In the genomic region with DNA sequence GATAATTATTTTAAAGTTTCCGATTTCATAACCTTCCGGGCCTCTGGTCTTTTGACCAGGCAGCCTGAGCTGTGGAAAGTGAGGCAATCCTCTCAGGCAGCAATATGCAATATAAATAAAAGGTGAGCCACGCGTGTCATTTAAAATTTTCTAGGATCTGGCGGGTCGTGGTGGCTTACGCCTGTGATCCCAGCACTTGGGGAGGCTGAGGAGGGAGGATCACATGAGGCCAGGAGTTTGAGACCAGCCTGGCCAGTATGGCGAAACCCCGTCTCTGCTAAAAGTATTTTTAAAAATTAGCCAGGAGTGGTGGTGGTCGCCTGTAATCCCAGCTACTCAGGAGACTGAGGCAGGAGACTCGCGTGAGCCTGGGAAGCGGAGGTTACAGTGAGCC, we compare ENCODE assay signal across 12 cellular contexts. TPM values are rescaled to one million over a fixed set of nuclear protein-coding genes. Genes with fewer than 3 reads are reported as not detected.
A peak's percentile ranks its signal among the peaks of the same experiment; 100 is the strongest.
DNase-seq lines count a peak whose midpoint lies in the region; ATAC-seq and TF ChIP-seq lines count a peak whose summit lies in the region.
"Had no signal": no experiment of that assay in that cellular context is flagged by ENCODE, and none has a peak within 500 bp of the region (broad histone marks: within the 10 kb centered on the region; RNA-seq: fewer than 3 reads in every experiment).

No MANE protein-coding gene starts in this region.

- H3K27ac ChIP-seq in 22Rv1 (peak overlapping the region; percentile 67; the same call in 1 of the 2 replicates), GM23248 (no peak overlapping the region)
- H3K27ac ChIP-seq: epithelial cell of prostate, neutrophil, Peyer's patch had no signal

- POLR2A ChIA-PET in activated naive CD8-positive, alpha-beta T cell treated with anti-CD3 and anti-CD28 coated beads, Interleukin-2, amount 10 ng/mL, durations not matched to agents 7 days and 5 days (lab: Charles Lee), result no interaction called here

- peaks cover 9% of the 10 kb centered on the region for H3K36me3 Mint-ChIP-seq in activated naive CD8-positive, alpha-beta T cell treated with anti-CD3 and anti-CD28 coated beads, Interleukin-2, amount 10 ng/mL, durations not matched to agents 7 days and 5 days

- TF ChIP-seq CTCF in 22Rv1 (IDR thresholded peaks at IDR 0.05), result no peak
- no peak for TF ChIP-seq CTCF in kidney epithelial cell (IDR thresholded peaks at IDR 0.05; ENCODE audit: insufficient read depth, low read length, poor library complexity, severe bottlenecking)

- no peak for ATAC-seq in activated naive CD8-positive, alpha-beta T cell treated with anti-CD3 and anti-CD28 coated beads, Interleukin-2, amount 10 ng/mL, durations not matched to agents 7 days and 5 days (ENCODE audit: low read depth)
- ATAC-seq in GM18868 (IDR thresholded peaks at IDR 0.05; ENCODE audit: unreplicated experiment) (no peak), HG03460 (IDR thresholded peaks at IDR 0.05; ENCODE audit: unreplicated experiment) (no peak), HG03025 (IDR thresholded peaks at IDR 0.05; ENCODE audit: low FRiP score, unreplicated experiment) (no peak), GM21381 (IDR thresholded peaks at IDR 0.05; ENCODE audit: unreplicated experiment) (no peak)

- peak overlapping the region; percentile 83 for H3K4me2 ChIP-seq in GM23248 (ENCODE audit: unreplicated experiment)

- DNase-seq in GM23248 (peak; percentile 3), kidney epithelial cell (ENCODE audit: low read depth) (no peak)
- no peak for DNase-seq in activated naive CD8-positive, alpha-beta T cell treated with anti-CD3 and anti-CD28 coated beads, Interleukin-2, amount 10 ng/mL, durations not matched to agents 7 days and 5 days

- 78 to 82% methylated on average over 13 of the region's 13 CpGs for WGBS in GM23248 (ENCODE audit: low coverage in 1 of 2, low lambda C conversion rate in 2 of 2, missing lambda C conversion rate in 2 of 2), 2 experiments

- H4K20me1 ChIP-seq in GM23248 (ENCODE audit: insufficient read depth), result no peaks in the 10 kb centered on the region

- no peaks in the 10 kb centered on the region for H3K9me3 ChIP-seq in GM23248 (ENCODE audit: low read depth)

- peaks cover 7% of the 10 kb centered on the region; the same call in 1 of the 2 replicates for H3K79me2 ChIP-seq in GM23248 (ENCODE audit: insufficient read depth)

- no peak overlapping the region for H3K27ac Mint-ChIP-seq in activated naive CD8-positive, alpha-beta T cell treated with anti-CD3 and anti-CD28 coated beads, Interleukin-2, amount 10 ng/mL, durations not matched to agents 7 days and 5 days
- H3K27ac Mint-ChIP-seq: activated CD8-positive, alpha-beta memory T cell treated with anti-CD3 and anti-CD28 coated beads, Interleukin-2, amount 10 ng/mL, durations not matched to agents 7 days and 5 days had no signal

- H3K4me3 Mint-ChIP-seq in activated naive CD8-positive, alpha-beta T cell treated with anti-CD3 and anti-CD28 coated beads, Interleukin-2, amount 10 ng/mL, durations not matched to agents 7 days and 5 days, result peak overlapping the region; percentile 86

- H3K9me2 ChIP-seq in GM23248 (ENCODE audit: insufficient read depth), result no peaks in the 10 kb centered on the region

- no peaks in the 10 kb centered on the region for H3K4me1 Mint-ChIP-seq in activated naive CD8-positive, alpha-beta T cell treated with anti-CD3 and anti-CD28 coated beads, Interleukin-2, amount 10 ng/mL, durations not matched to agents 7 days and 5 days
- H3K4me1 Mint-ChIP-seq: activated CD8-positive, alpha-beta memory T cell treated with anti-CD3 and anti-CD28 coated beads, Interleukin-2, amount 10 ng/mL, durations not matched to agents 7 days and 5 days had no signal

- no peaks in the 10 kb centered on the region for H3K36me3 ChIP-seq in GM23248 (ENCODE audit: low read depth)
- H3K36me3 ChIP-seq in kidney epithelial cell (ENCODE audit: control insufficient read depth, insufficient read depth, low read length), result no peaks in the 10 kb centered on the region
- H3K36me3 ChIP-seq: neutrophil, Peyer's patch had no signal

- H3K27me3 ChIP-seq in GM23248 (replicated peaks; ENCODE audit: insufficient read depth) (no peaks in the 10 kb centered on the region), kidney epithelial cell (ENCODE audit: control insufficient read depth, insufficient read depth, low read length) (no peaks in the 10 kb centered on the region)
- H3K27me3 ChIP-seq: Peyer's patch had no signal

- peak overlapping the region; percentile 96 for H2AFZ ChIP-seq in GM23248

- H3F3A ChIP-seq in GM23248 (ENCODE audit: insufficient read depth), result no peaks in the 10 kb centered on the region

- peak overlapping the region; percentile 84 for H3K9ac ChIP-seq in GM23248

- H3K27me3 Mint-ChIP-seq in activated naive CD8-positive, alpha-beta T cell treated with anti-CD3 and anti-CD28 coated beads, Interleukin-2, amount 10 ng/mL, durations not matched to agents 7 days and 5 days, result peaks cover 34% of the 10 kb centered on the region

- in situ Hi-C loops in GM23248 (cut with MboI), result no loop called here

- no peaks in the 10 kb centered on the region for H3K4me1 ChIP-seq in GM23248 (ENCODE audit: insufficient read depth)

- peaks cover 15% of the 10 kb centered on the region for H3K9me3 Mint-ChIP-seq in activated naive CD8-positive, alpha-beta T cell treated with anti-CD3 and anti-CD28 coated beads, Interleukin-2, amount 10 ng/mL, durations not matched to agents 7 days and 5 days

- peak overlapping the region; percentile 95 for H3K4me3 ChIP-seq in GM23248
- H3K4me3 ChIP-seq in kidney epithelial cell (ENCODE audit: low read depth, low read length), result peak overlapping the region; percentile 75

RNA-seq across cellular contexts. Expression of gene ZNF695, which starts 0.5 kb away (rescaled TPM):
- total RNA-seq in GM23248 (2014; rRNA removed; shearing (Covaris generic)), result 0.51 and 1.2 TPM in 2 replicates
- 1.1 and 2.0 TPM in 2 replicates for polyA plus RNA-seq in GM23248 (2016; fragmentation: Nextera tagmentation; extraction: Ambion mirVana)
- total RNA-seq in activated naive CD8-positive, alpha-beta T cell treated with anti-CD3 and anti-CD28 coated beads, Interleukin-2, amount 10 ng/mL, durations not matched to agents 7 days and 5 days, result under 1 TPM; 0.36 to 0.40 TPM
- total RNA-seq in kidney epithelial cell, result 2.2 and 2.9 TPM in 2 replicates
